8 cellular contexts compared by ENCODE assay signal in genomic region chr20:31721408-31722332, GRCh38. TPM values are rescaled to one million over a fixed set of nuclear protein-coding genes. Genes with fewer than 3 reads are reported as not detected.
DNase-seq lines count a peak whose midpoint lies in the region; ATAC-seq and TF ChIP-seq lines count a peak whose summit lies in the region.

No MANE protein-coding gene starts in this region.

- ATAC-seq in CD4-positive, CD25-positive, alpha-beta regulatory T cell (ENCODE audit: low read depth in 2 of 2) = no peak
- no peak for ATAC-seq in stimulated activated naive CD8-positive, alpha-beta T cell treated with anti-CD3 and anti-CD28 coated beads, Interleukin-15, amount 100 ng/mL, for 72 hours

- no peaks in the 10 kb centered on the region for H3K27me3 Mint-ChIP-seq in CD4-positive, CD25-positive, alpha-beta regulatory T cell
- no peaks in the 10 kb centered on the region for H3K27me3 Mint-ChIP-seq in stimulated activated naive CD8-positive, alpha-beta T cell treated with anti-CD3 and anti-CD28 coated beads, Interleukin-15, amount 100 ng/mL, for 72 hours

- in situ Hi-C loops in astrocyte of the cerebellum (cut with HindIII; ENCODE audit: low sequenced_read_pairs) = no loop called here

- no peak for TF ChIP-seq CTCF in astrocyte of the cerebellum (IDR thresholded peaks at IDR 0.05; ENCODE audit: low read depth, low read length, missing control alignments)
- TF ChIP-seq CTCF in kidney epithelial cell (IDR thresholded peaks at IDR 0.05; ENCODE audit: insufficient read depth, low read length, poor library complexity, severe bottlenecking) = no peak

- peaks cover 61% of the 10 kb centered on the region for H3K4me1 ChIP-seq in CD4-positive, CD25-positive, alpha-beta regulatory T cell (ENCODE audit: control insufficient read depth, insufficient read depth, low read length, poor library complexity, severe bottlenecking)

- peak overlapping the region; percentile 95 for H3K27ac ChIP-seq in CD4-positive, CD25-positive, alpha-beta regulatory T cell (ENCODE audit: insufficient read depth, low read length, poor library complexity, severe bottlenecking)

- peaks cover 13% of the 10 kb centered on the region for H3K36me3 Mint-ChIP-seq in CD4-positive, CD25-positive, alpha-beta regulatory T cell

- H3K36me3 ChIP-seq in CD4-positive, CD25-positive, alpha-beta regulatory T cell (ENCODE audit: control insufficient read depth, insufficient read depth, low read length) = no peaks in the 10 kb centered on the region
- peaks cover 7% of the 10 kb centered on the region for H3K36me3 ChIP-seq in kidney epithelial cell (ENCODE audit: control insufficient read depth, insufficient read depth, low read length)

- no peaks in the 10 kb centered on the region for H3K9me3 ChIP-seq in CD4-positive, CD25-positive, alpha-beta regulatory T cell (ENCODE audit: control insufficient read depth in 2 of 2, low read length in 2 of 2)

- peak overlapping the region; percentile 79 to 97 (median 96) for H3K4me3 Mint-ChIP-seq in CD4-positive, CD25-positive, alpha-beta regulatory T cell
- peak overlapping the region; percentile 91 to 99 for H3K4me3 Mint-ChIP-seq in stimulated activated naive CD8-positive, alpha-beta T cell treated with anti-CD3 and anti-CD28 coated beads, Interleukin-15, amount 100 ng/mL, for 72 hours

- H3K9me3 Mint-ChIP-seq in CD4-positive, CD25-positive, alpha-beta regulatory T cell = no peaks in the 10 kb centered on the region
- H3K9me3 Mint-ChIP-seq in stimulated activated naive CD8-positive, alpha-beta T cell treated with anti-CD3 and anti-CD28 coated beads, Interleukin-15, amount 100 ng/mL, for 72 hours = no peaks in the 10 kb centered on the region

- H3K27ac Mint-ChIP-seq in CD4-positive, CD25-positive, alpha-beta regulatory T cell = peak overlapping the region; percentile 88 to 97 (median 93)
- H3K27ac Mint-ChIP-seq in stimulated activated naive CD8-positive, alpha-beta T cell treated with anti-CD3 and anti-CD28 coated beads, Interleukin-15, amount 100 ng/mL, for 72 hours = peak overlapping the region; percentile 97 to 99

- no peaks in the 10 kb centered on the region for H3K27me3 ChIP-seq in CD4-positive, CD25-positive, alpha-beta regulatory T cell (ENCODE audit: control insufficient read depth, insufficient read depth, low read length)
- H3K27me3 ChIP-seq in kidney epithelial cell (ENCODE audit: control insufficient read depth, insufficient read depth, low read length) = no peaks in the 10 kb centered on the region

- H3K4me1 Mint-ChIP-seq in CD4-positive, CD25-positive, alpha-beta regulatory T cell = peaks cover 23 to 57% (median 41%) of the 10 kb centered on the region in 4 donors
- peaks cover 16% of the 10 kb centered on the region for H3K4me1 Mint-ChIP-seq in stimulated activated naive CD8-positive, alpha-beta T cell treated with anti-CD3 and anti-CD28 coated beads, Interleukin-15, amount 100 ng/mL, for 72 hours

- H3K4me3 ChIP-seq in CD4-positive, CD25-positive, alpha-beta regulatory T cell (ENCODE audit: low read depth, low read length) = peak overlapping the region; percentile 96
- H3K4me3 ChIP-seq in astrocyte of the cerebellum (ENCODE audit: low read depth, low read length) (peak overlapping the region; percentile 76), kidney epithelial cell (ENCODE audit: low read depth, low read length) (peak overlapping the region; percentile 75)

- peak in 1 of 3 donors; percentile 32 for DNase-seq in CD4-positive, CD25-positive, alpha-beta regulatory T cell
- DNase-seq in NCI-H1092 (lab: John Stamatoyannopoulos, UW) (peak; percentile 28), astrocyte of the cerebellum (ENCODE audit: low read depth) (no peak), kidney epithelial cell (ENCODE audit: low read depth) (no peak), Ammon's horn (ENCODE audit: low spot score) (no peak), AML-193 (lab: John Stamatoyannopoulos, UW) (no peak)
- peak; percentile 28 to 48 for DNase-seq in stimulated activated naive CD8-positive, alpha-beta T cell treated with anti-CD3 and anti-CD28 coated beads, Interleukin-15, amount 100 ng/mL, for 72 hours
- no peak for DNase-seq in stimulated activated naive CD4-positive, alpha-beta T cell (lab: John Stamatoyannopoulos, UW)

RNA-seq across cellular contexts. Expression of gene BCL2L1, which starts 1.0 kb away (rescaled TPM):
- 38.1 TPM for total RNA-seq in CD4-positive, CD25-positive, alpha-beta regulatory T cell
- polyA plus RNA-seq in CD4-positive, CD25-positive, alpha-beta regulatory T cell = 10 to 100 TPM; 15.5 to 19.6 (median 17.3) TPM
- total RNA-seq in kidney epithelial cell = 252 and 283 TPM in 2 replicates

RNA-seq across cellular contexts. Expression of gene TPX2, which starts 17.4 kb away (rescaled TPM):
- 5.4 TPM for total RNA-seq in CD4-positive, CD25-positive, alpha-beta regulatory T cell
- 1 to 10 TPM; 3.1 to 6.3 (median 3.8) TPM for polyA plus RNA-seq in CD4-positive, CD25-positive, alpha-beta regulatory T cell
- 16.0 and 16.1 TPM in 2 replicates for total RNA-seq in kidney epithelial cell

Comparison
In these comparisons a context has a peak if more than half of its experiments do, and no peak if none do; other contexts are left out.
1. DNase-seq: peak in NCI-H1092 (single experiment) and stimulated activated naive CD8-positive, alpha-beta T cell treated with anti-CD3 and anti-CD28 coated beads, Interleukin-15, amount 100 ng/mL, for 72 hours (2 of 2); none in astrocyte of the cerebellum (single experiment), kidney epithelial cell (single experiment), Ammon's horn (single experiment), stimulated activated naive CD4-positive, alpha-beta T cell (0 of 6) and AML-193 (0 of 2).
2. Peak in every context shown above with its lines, with median percentiles within 50 percentile points of each other: H3K4me3 ChIP-seq.